Comparison of ENCODE assay signal across 15 cellular contexts in the genomic region with DNA sequence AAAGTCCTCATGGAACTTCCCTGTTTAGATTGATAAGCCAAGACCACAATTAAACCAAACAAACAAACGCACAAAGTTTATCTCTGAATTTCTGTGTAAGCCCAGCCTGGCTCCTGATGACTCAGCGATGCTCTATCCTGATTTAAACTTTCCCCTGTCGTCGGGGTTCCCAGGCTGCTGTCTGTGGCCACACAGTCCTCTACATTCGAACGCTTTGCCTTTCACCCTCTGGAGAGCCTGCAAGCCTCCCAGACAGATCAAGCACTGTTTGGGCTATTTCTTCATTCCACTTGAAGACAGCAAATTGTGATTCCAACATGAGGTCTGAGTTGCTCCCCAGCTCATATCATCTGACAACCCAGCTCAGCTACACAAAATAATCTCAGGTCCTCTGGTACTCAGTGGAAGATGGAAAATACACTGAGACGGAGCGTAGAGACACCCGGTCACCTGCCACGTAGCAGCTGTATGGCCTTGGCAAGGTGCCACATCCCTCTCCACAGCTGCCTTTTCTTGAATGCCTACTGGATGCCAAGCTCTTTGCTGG. TPM values are rescaled to one million over a fixed set of nuclear protein-coding genes. Genes with fewer than 3 reads are reported as not detected.
DNase-seq lines count a peak whose midpoint lies in the region; ATAC-seq, FAIRE-seq and TF ChIP-seq lines count a peak whose summit lies in the region.
"Had no signal": no experiment of that assay in that cellular context is flagged by ENCODE, and none has a peak within 500 bp of the region (broad histone marks: within the 10 kb centered on the region; RNA-seq: fewer than 3 reads in every experiment).

No MANE protein-coding gene starts in this region.

- FAIRE-seq in HepG2 (lab: Jason Lieb, UNC), result no peak
- FAIRE-seq: frontal cortex had no signal

- no peaks in the 10 kb centered on the region for H3K36me3 ChIP-seq in liver (ENCODE audit: control insufficient read depth in 4 of 4, insufficient read depth in 3 of 4, low read depth in 1 of 4, low read length in 3 of 4)
- no peaks in the 10 kb centered on the region for H3K36me3 ChIP-seq in HepG2 (replicated peaks in 1 of 2; ENCODE audit: control insufficient read depth in 1 of 2, insufficient read depth in 2 of 2, low read length in 2 of 2)
- H3K36me3 ChIP-seq in SJSA1, result no peaks in the 10 kb centered on the region

- H3K9me3 ChIP-seq in liver (ENCODE audit: control insufficient read depth in 4 of 4, low read length in 3 of 4) (no peaks in the 10 kb centered on the region), HepG2 (ENCODE audit: low read length) (no peaks in the 10 kb centered on the region), SJSA1 (replicated peaks) (no peaks in the 10 kb centered on the region)
- H3K9me3 ChIP-seq: body of pancreas, spleen had no signal

- TF ChIP-seq EP300 in HepG2 (IDR thresholded peaks at IDR 0.05; ENCODE audit: low read depth in 2 of 2, low read length in 2 of 2) (no peak), HepG2 (CRISPR knock-in tag; IDR thresholded peaks at IDR 0.05; ENCODE audit: borderline replicate concordance) (no peak)

- H3K27me3 ChIP-seq in liver (ENCODE audit: control insufficient read depth in 4 of 4, insufficient read depth in 4 of 4, low read length in 3 of 4), result no peaks in the 10 kb centered on the region
- H3K27me3 ChIP-seq in HepG2 (ENCODE audit: control insufficient read depth in 1 of 2, insufficient read depth in 2 of 2, low read length in 2 of 2), result no peaks in the 10 kb centered on the region; a peak in 3 of 5 replicates
- H3K27me3 ChIP-seq in SJSA1 (replicated peaks), result no peaks in the 10 kb centered on the region
- H3K27me3 ChIP-seq: body of pancreas, spleen had no signal

- H3K27ac ChIP-seq in liver (ENCODE audit: low read depth in 1 of 2, low read length in 2 of 2) (no peak overlapping the region), HepG2 (ENCODE audit: extremely low read length, insufficient read depth, low read length) (no peak overlapping the region), SJSA1 (no peak overlapping the region)
- H3K27ac ChIP-seq: body of pancreas had no signal

- in situ Hi-C loops in HepG2 (cut with HindIII; ENCODE audit: extremely low pct_ligation_motif_present, low pct_unique_long_range_greater_than_20kb), result loop anchor here (5.0 kb wide), 1 partner anchor 143 kb away; no protein-coding TSS in a partner anchor

- BruUV-seq in HepG2 (replicated peaks; lab: Mats Ljungman, UMichigan), result no TSS peak

- H2AFZ ChIP-seq in HepG2 (ENCODE audit: low read length), result no peak overlapping the region

- intact Hi-C loops in HepG2 (cut with micrococcal nuclease; ENCODE audit: unreplicated experiment), result no loop called here

- no peaks in the 10 kb centered on the region for H3K79me2 ChIP-seq in HepG2 (ENCODE audit: insufficient read depth, low read length)

- H3K9ac ChIP-seq in liver (ENCODE audit: low read depth in 1 of 2, low read length in 2 of 2) (no peak overlapping the region), HepG2 (ENCODE audit: insufficient read depth, low read depth, low read length) (no peak overlapping the region)

- no peaks in the 10 kb centered on the region for H4K20me1 ChIP-seq in HepG2 (ENCODE audit: insufficient read depth, low read length)

- no peak for ATAC-seq in HepG2
- ATAC-seq in GM21367 (IDR thresholded peaks at IDR 0.05; ENCODE audit: unreplicated experiment), result no peak
- ATAC-seq: body of pancreas, T-cell had no signal

- H3K4me1 ChIP-seq in liver (ENCODE audit: control insufficient read depth in 4 of 4, insufficient read depth in 4 of 4, low read length in 3 of 4), result peaks cover 6 to 9% (median 7%) of the 10 kb centered on the region in 4 donors
- no peaks in the 10 kb centered on the region for H3K4me1 ChIP-seq in HepG2 (ENCODE audit: insufficient read depth, low read length)
- H3K4me1 ChIP-seq in SJSA1 (replicated peaks), result peaks cover 13% of the 10 kb centered on the region

- CTCF ChIA-PET in HepG2 (lab: Yijun Ruan, JAX; ENCODE audit: low intra/inter-chr PET ratio, low total read pairs), result interaction anchor here (1.6 kb wide), 1 partner anchor 143 kb away, joined by 23 read pairs; no protein-coding TSS in a partner anchor

- TF ChIP-seq POLR2A in HepG2 (IDR thresholded peaks at IDR 0.05; ENCODE audit: insufficient read depth in 1 of 2, low read depth in 2 of 2, low read length in 2 of 2), result no peak

- POLR2A ChIA-PET in HepG2 (lab: Yijun Ruan, JAX), result no interaction called here

- H3K4me2 ChIP-seq in HepG2 (ENCODE audit: low read depth, low read length), result no peak overlapping the region

- H3K4me3 ChIP-seq in liver (ENCODE audit: low read depth in 1 of 3, low read length in 3 of 3) (no peak overlapping the region), HepG2 (replicated peaks in 1 of 3; ENCODE audit: insufficient read depth in 1 of 3, low read depth in 2 of 3, low read length in 3 of 3) (no peak overlapping the region), SJSA1 (no peak overlapping the region)
- H3K4me3 ChIP-seq: body of pancreas, spleen had no signal

- TF ChIP-seq CTCF in liver (IDR thresholded peaks at IDR 0.05; ENCODE audit: low read depth, low read length, missing input control) (no peak), HepG2 (CRISPR knock-in tag; IDR thresholded peaks at IDR 0.05) (no peak)

- peak in 1 of 2 donors; percentile 4 for TF ChIP-seq RAD21 in liver (IDR thresholded peaks at IDR 0.05)
- TF ChIP-seq RAD21 in HepG2 (CRISPR knock-in tag; IDR thresholded peaks at IDR 0.05), result no peak

- DNase-seq in HepG2 (ENCODE audit: low spot score), result no peak
- DNase-seq in SJSA1 (ENCODE audit: low read depth in 1 of 2, low spot score in 2 of 2), result peak; percentile 58 to 62
- DNase-seq in iris pigment epithelial cell (ENCODE audit: low read depth), result peak; percentile 49
- no peak for DNase-seq in Kasumi-1 (lab: John Stamatoyannopoulos, UW)
- DNase-seq in NAMALWA (ENCODE audit: low spot score), result no peak
- no peak for DNase-seq in MV-4-11 (lab: John Stamatoyannopoulos, UW)
- DNase-seq: activated CD8-positive, alpha-beta memory T cell treated with anti-CD3 and anti-CD28 coated beads, Interleukin-2, amount 50 U/mL, for 48 hours; NCI-H226; spleen; T-cell had no signal

- WGBS in liver, result 43% methylated on average over 10 of the region's 10 CpGs
- 26% methylated on average over 10 of the region's 10 CpGs for WGBS in HepG2 (ENCODE audit: low lambda C conversion rate)

TF ChIP-seq in liver, 16 proteins besides CTCF, POLR2A, EP300 and RAD21 (continues in another document):
- TF ChIP-seq HNF4A (conservative IDR thresholded peaks at IDR 0.05) (peak in 1 of 2 donors; percentile 49), FOXA1 (IDR thresholded peaks at IDR 0.05) (no peak), NR2F2 (IDR thresholded peaks at IDR 0.05) (no peak), EGR1 (IDR thresholded peaks at IDR 0.05; ENCODE audit: low read depth in 2 of 2) (no peak), JUND (IDR thresholded peaks at IDR 0.05) (peak in 1 of 2 donors; percentile 72), GABPA (IDR thresholded peaks at IDR 0.05 in 1 of 2, conservative IDR thresholded peaks at IDR 0.05 in 1 of 2) (no peak), RXRA (IDR thresholded peaks at IDR 0.05) (peak in 1 of 2 donors; percentile 80), YY1 (IDR thresholded peaks at IDR 0.05) (no peak), SP1 (IDR thresholded peaks at IDR 0.05) (peak; percentile 21)

TF ChIP-seq in HepG2, 621 proteins besides CTCF, POLR2A, EP300 and RAD21 (continues in another document):
- TF ChIP-seq POGZ (CRISPR knock-in tag; IDR thresholded peaks at IDR 0.05), result no peak
- TF ChIP-seq NBN (conservative IDR thresholded peaks at IDR 0.05), result no peak
- TF ChIP-seq ASH2L (IDR thresholded peaks at IDR 0.05; ENCODE audit: insufficient read length, low read depth, low read length), result no peak
- TF ChIP-seq SRF (IDR thresholded peaks at IDR 0.05; ENCODE audit: low read depth, low read length), result no peak
- no peak for TF ChIP-seq MBNL3 (CRISPR knock-in tag; conservative IDR thresholded peaks at IDR 0.05)
- TF ChIP-seq ATF7-NPFF (CRISPR knock-in tag; IDR thresholded peaks at IDR 0.05; ENCODE audit: low read depth), result no peak

RNA-seq across cellular contexts. Expression of a gene that starts 51.2 kb away (rescaled TPM):
- total RNA-seq in liver (1 to 10 TPM; 3.1 to 4.3 TPM), HepG2 (2016; rRNA removed; fragmentation: Illumina TruSeq; extraction: Trizol) (not detected in 2 replicates)
- polyA plus RNA-seq in liver (1 to 10 TPM; 1.3 to 1.6 TPM), HepG2 (2011; rRNA removed) (0.09 TPM in 1 of 2 replicates, not detected in the other)
- total RNA-seq in HepG2 (2016; cell fraction: cytosol; rRNA removed; fragmentation: Illumina TruSeq; extraction: Trizol; ENCODE audit: low read depth), result not detected in 2 replicates
- total RNA-seq in HepG2 (2016; cell fraction: insoluble cytoplasmic fraction; rRNA removed; fragmentation: Illumina TruSeq; extraction: Trizol), result not detected in 2 replicates
- not detected in 2 replicates for total RNA-seq in HepG2 (2016; cell fraction: membrane; rRNA removed; fragmentation: Illumina TruSeq; extraction: Trizol)
- total RNA-seq in HepG2 (2016; cell fraction: nucleus; rRNA removed; fragmentation: Illumina TruSeq; extraction: Trizol), result not detected in 2 replicates
- polyA plus RNA-seq in HepG2 (2011; cell fraction: cytosol; rRNA removed), result not detected in 2 replicates
- 0.07 TPM in 1 of 2 replicates, not detected in the other for polyA plus RNA-seq in HepG2 (2011; cell fraction: nucleus; rRNA removed)
- not detected in 2 replicates for polyA plus RNA-seq in HepG2 (2012)
- polyA plus RNA-seq in HepG2 (2016; cell fraction: cytosol; fragmentation: Illumina TruSeq; extraction: Trizol; ENCODE audit: low read depth), result not detected in 2 replicates
- 0.12 TPM in 1 of 2 replicates, not detected in the other for polyA plus RNA-seq in HepG2 (2016; cell fraction: insoluble cytoplasmic fraction; fragmentation: Illumina TruSeq; extraction: Trizol; ENCODE audit: low read depth)
- polyA plus RNA-seq in HepG2 (2016; cell fraction: membrane; fragmentation: Illumina TruSeq; extraction: Trizol; ENCODE audit: low read depth), result not detected in 2 replicates
- not detected in 2 replicates for polyA plus RNA-seq in HepG2 (2016; cell fraction: nucleus; fragmentation: Illumina TruSeq; extraction: Trizol; ENCODE audit: insufficient read depth, low read depth)
- polyA minus RNA-seq in HepG2 (2011; rRNA and poly(A)+ RNA removed; ENCODE audit: low replicate concordance), result not detected in 2 replicates
- not detected in 2 replicates for polyA minus RNA-seq in HepG2 (2011; cell fraction: cytosol; rRNA and poly(A)+ RNA removed)
- polyA minus RNA-seq in HepG2 (2011; cell fraction: nucleus; rRNA and poly(A)+ RNA removed), result not detected in 2 replicates
- 1.00 and 1.7 TPM in 2 replicates for total RNA-seq in SJSA1 (2014; rRNA removed; shearing (Covaris generic))
- total RNA-seq: HT-29 had no signal

Comparison
In these comparisons a context has a peak if more than half of its experiments do, and no peak if none do; other contexts are left out.
1. DNase-seq: peak in SJSA1 (2 of 2) and iris pigment epithelial cell (single experiment); none in HepG2 (single experiment), Kasumi-1 (0 of 2), NAMALWA (single experiment) and MV-4-11 (single experiment).